8 cellular contexts compared by ENCODE assay signal in genomic region chr10:29648114-29648982, GRCh38.
A peak's percentile ranks its signal among the peaks of the same experiment; 100 is the strongest.
DNase-seq lines count a peak whose midpoint lies in the region; ATAC-seq and TF ChIP-seq lines count a peak whose summit lies in the region.

No MANE protein-coding gene starts in this region.

- H3K9me3 ChIP-seq in muscle layer of colon (ENCODE audit: low read length) (no peaks in the 10 kb centered on the region), tibial artery (no peaks in the 10 kb centered on the region)

- intact Hi-C loops in tibial artery (cut with DNase I; ENCODE audit: low total_unique reads): no loop called here

- H3K4me1 ChIP-seq in muscle layer of colon (ENCODE audit: insufficient read depth, low read length) (peaks cover 77% of the 10 kb centered on the region), tibial artery (peaks cover 0 to 80% (median 52%) of the 10 kb centered on the region in 4 donors)

- in situ Hi-C loops in astrocyte of the spinal cord (cut with HindIII; ENCODE audit: low sequenced_read_pairs): no loop called here

- H3K9ac ChIP-seq in muscle layer of colon (ENCODE audit: low read length): peak overlapping the region; percentile 7

- H3K36me3 ChIP-seq in muscle layer of colon (ENCODE audit: insufficient read depth, low read length) (peaks cover 5% of the 10 kb centered on the region), tibial artery (peaks cover 0 to 5% (median 0%) of the 10 kb centered on the region in 3 donors)

- DNase-seq in activated T-cell treated with anti-CD3 and anti-CD28 coated beads for 48 hours (ENCODE audit: low read depth) (peak; percentile 12), activated T-cell treated with anti-CD3 and anti-CD28 coated beads for 4 hours (no peak), astrocyte of the spinal cord (ENCODE audit: low read depth, low spot score) (peak; percentile 73), tibial artery (peak in 1 of 2 donors; percentile 53), NCI-H1694 (lab: John Stamatoyannopoulos, UW) (no peak)

- ATAC-seq in HG03432 (IDR thresholded peaks at IDR 0.05; ENCODE audit: unreplicated experiment) (no peak), HG03097 (IDR thresholded peaks at IDR 0.05; ENCODE audit: low FRiP score, unreplicated experiment) (no peak)

- H3K27ac ChIP-seq in muscle layer of colon (ENCODE audit: low read depth, low read length) (peak overlapping the region; percentile 64), tibial artery (peak overlapping the region; percentile 77 to 86)

- TF ChIP-seq CTCF in astrocyte of the spinal cord (IDR thresholded peaks at IDR 0.05; ENCODE audit: low read depth, low read length): no peak
- no peak for TF ChIP-seq CTCF in tibial artery (IDR thresholded peaks at IDR 0.05)

- H3K27me3 ChIP-seq in muscle layer of colon (ENCODE audit: control insufficient read depth in 1 of 2, insufficient read depth in 2 of 2, low read length in 2 of 2) (no peaks in the 10 kb centered on the region), tibial artery (no peaks in the 10 kb centered on the region)

- no peak overlapping the region for H3K4me3 ChIP-seq in astrocyte of the spinal cord (ENCODE audit: low read depth, low read length)
- no peak overlapping the region for H3K4me3 ChIP-seq in muscle layer of colon (ENCODE audit: low read depth in 1 of 2, low read length in 2 of 2)
- peak overlapping the region in 1 of 2 donors; percentile 4 for H3K4me3 ChIP-seq in tibial artery

Comparison
In these comparisons a context has a peak if more than half of its experiments do, and no peak if none do; other contexts are left out.
1. DNase-seq: peak in activated T-cell treated with anti-CD3 and anti-CD28 coated beads for 48 hours (single experiment) and astrocyte of the spinal cord (single experiment); none in activated T-cell treated with anti-CD3 and anti-CD28 coated beads for 4 hours (single experiment) and NCI-H1694 (single experiment).